ENCODE assay signal across 14 cellular contexts in the genomic region with DNA sequence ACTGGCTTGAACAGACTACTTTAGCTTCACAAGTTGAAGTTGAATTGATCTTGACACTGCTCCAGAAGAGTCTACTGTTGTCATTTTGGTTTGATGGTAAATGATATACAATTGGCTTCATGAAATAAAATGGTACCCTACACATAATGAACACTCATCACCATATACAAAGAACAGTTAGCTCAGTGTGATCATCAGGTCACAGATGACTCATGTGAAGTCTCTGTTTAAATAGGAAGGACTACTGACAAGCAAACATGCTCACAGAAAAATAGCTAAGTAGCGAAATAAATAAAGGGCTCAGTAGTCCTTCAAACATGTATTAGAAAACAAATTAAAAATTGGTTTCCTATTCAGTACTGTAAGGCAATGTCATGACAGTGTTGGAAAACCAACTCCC.
A peak's percentile ranks its signal among the peaks of the same experiment; 100 is the strongest.
DNase-seq lines count a peak whose midpoint lies in the region; ATAC-seq and TF ChIP-seq lines count a peak whose summit lies in the region.
"Had no signal": no experiment of that assay in that cellular context is flagged by ENCODE, and none has a peak within 500 bp of the region (broad histone marks: within the 10 kb centered on the region; RNA-seq: fewer than 3 reads in every experiment).

No MANE protein-coding gene starts in this region.

- no peak for TF ChIP-seq CTCF in cardiac muscle cell (IDR thresholded peaks at IDR 0.05; ENCODE audit: low read depth, low read length)
- TF ChIP-seq CTCF in brain (conservative IDR thresholded peaks at IDR 0.05), result no peak
- TF ChIP-seq CTCF in mesothelial cell of epicardium (IDR thresholded peaks at IDR 0.05; ENCODE audit: unreplicated experiment), result no peak

- DNase-seq in cardiac muscle cell (ENCODE audit: low read depth in 1 of 2, low spot score in 1 of 2) (no peak), Right ventricle myocardium superior (no peak), mesothelial cell of epicardium (ENCODE audit: low spot score in 2 of 2, unreplicated experiment in 2 of 2) (no peak), NCI-H446 treated with DMSO at 0.1 percent for 48 hours (lab: John Stamatoyannopoulos, UW) (no peak), KG1 (lab: John Stamatoyannopoulos, UW) (no peak)
- DNase-seq: CD8-positive, alpha-beta memory T cell; NCI-H1417; NCI-H187 treated with DMSO at 0.1 percent for 48 hours; NCI-H774; SK-N-SH had no signal

- H3K4me3 Mint-ChIP-seq in brain (peak overlapping the region in 1 of 5 experiments; percentile 7), mesothelial cell of epicardium (no peak overlapping the region)
- H3K4me3 Mint-ChIP-seq: CD8-positive, alpha-beta memory T cell had no signal

- H3K27me3 Mint-ChIP-seq in brain (peaks cover 2% of the 10 kb centered on the region), mesothelial cell of epicardium (ENCODE audit: low read depth) (no peaks in the 10 kb centered on the region)
- H3K27me3 Mint-ChIP-seq: CD8-positive, alpha-beta memory T cell had no signal

- intact Hi-C loops in Right ventricle myocardium superior (cut with DNase I), result no loop called here

- H3K4me1 ChIP-seq in cardiac muscle cell (ENCODE audit: low read depth), result peaks cover 42% of the 10 kb centered on the region

- H3K4me1 Mint-ChIP-seq in brain (peaks cover 69% of the 10 kb centered on the region), mesothelial cell of epicardium (peaks cover 70% of the 10 kb centered on the region)
- H3K4me1 Mint-ChIP-seq: CD8-positive, alpha-beta memory T cell had no signal

- no peak overlapping the region for H3K4me3 ChIP-seq in cardiac muscle cell
- H3K4me3 ChIP-seq: BLaER1 treated with 17β-estradiol and CSF1 and Interleukin-3, amounts not matched to agents 10 nM and 100 nM had no signal

- H3K27me3 ChIP-seq in cardiac muscle cell, result no peaks in the 10 kb centered on the region
- H3K27me3 ChIP-seq: BLaER1 treated with 17β-estradiol and CSF1 and Interleukin-3, amounts not matched to agents 10 nM and 100 nM had no signal

- H3K27ac Mint-ChIP-seq in brain (peak overlapping the region in 3 of 5 experiments; percentile 34 to 85 (median 70)), mesothelial cell of epicardium (peak overlapping the region; percentile 66)
- H3K27ac Mint-ChIP-seq: CD8-positive, alpha-beta memory T cell had no signal

- H3K36me3 Mint-ChIP-seq in brain (peaks cover 36% of the 10 kb centered on the region), mesothelial cell of epicardium (peaks cover 37% of the 10 kb centered on the region)
- H3K36me3 Mint-ChIP-seq: CD8-positive, alpha-beta memory T cell had no signal

- ATAC-seq in Right ventricle myocardium superior (ENCODE audit: poor library complexity) (no peak), HG03354 (IDR thresholded peaks at IDR 0.05; ENCODE audit: poor library complexity, severe bottlenecking, unreplicated experiment) (no peak), GM21737 (IDR thresholded peaks at IDR 0.05; ENCODE audit: unreplicated experiment) (no peak)

- H3K36me3 ChIP-seq in cardiac muscle cell, result peaks cover 3% of the 10 kb centered on the region
- H3K36me3 ChIP-seq: BLaER1 treated with 17β-estradiol and CSF1 and Interleukin-3, amounts not matched to agents 10 nM and 100 nM had no signal

- peak overlapping the region; percentile 79 for H3K27ac ChIP-seq in cardiac muscle cell
- H3K27ac ChIP-seq: BLaER1 treated with 17β-estradiol and CSF1 and Interleukin-3, amounts not matched to agents 10 nM and 100 nM had no signal

- H3K9me3 ChIP-seq in cardiac muscle cell (ENCODE audit: low read depth), result no peaks in the 10 kb centered on the region
- H3K9me3 ChIP-seq: BLaER1 treated with 17β-estradiol and CSF1 and Interleukin-3, amounts not matched to agents 10 nM and 100 nM; SK-N-SH had no signal

- H3K9me3 Mint-ChIP-seq in brain, result no peaks in the 10 kb centered on the region
- H3K9me3 Mint-ChIP-seq in mesothelial cell of epicardium, result no peaks in the 10 kb centered on the region
